Comparison of ENCODE assay signal across 32 cellular contexts in genomic region chr1:18647681-18648214, GRCh38. TPM values are rescaled to one million over a fixed set of nuclear protein-coding genes. Genes with fewer than 3 reads are reported as not detected.
"Had no signal": no experiment of that assay in that cellular context is flagged by ENCODE, and none has a peak within 500 bp of the region (broad histone marks: within the 10 kb centered on the region; RNA-seq: fewer than 3 reads in every experiment).

No MANE protein-coding gene starts in this region.

- H3K4me3 ChIP-seq: hepatocyte, lower lobe of right lung, right lobe of liver, upper lobe of right lung, uterus had no signal

- H3K36me3 Mint-ChIP-seq: immature natural killer cell; natural killer cell treated with Interleukin-12 subunit alpha and Interleukin-12 subunit beta and Interleukin-15 and Interleukin-18, amount 100 ng/mL, for 72 hours had no signal

- H3K79me2 ChIP-seq: hepatocyte had no signal

- ATAC-seq: foreskin keratinocyte; gastroesophageal sphincter; heart left ventricle; left ventricle myocardium superior; natural killer cell treated with Interleukin-12 subunit alpha and Interleukin-12 subunit beta and Interleukin-15 and Interleukin-18, amount 100 ng/mL, for 72 hours; right lobe of liver; stimulated activated naive B cell treated with anti-CD40 and anti-IgM and Interleukin-4, amounts not matched to agents 10 μg/mL and 1 μg/mL and 100 μg/mL, for 72 hours had no signal

- H3K9me3 Mint-ChIP-seq: immature natural killer cell; natural killer cell treated with Interleukin-12 subunit alpha and Interleukin-12 subunit beta and Interleukin-15 and Interleukin-18, amount 100 ng/mL, for 72 hours; neural crest cell; stimulated activated naive B cell treated with anti-CD40 and anti-IgM and Interleukin-4, amounts not matched to agents 10 μg/mL and 1 μg/mL and 100 μg/mL, for 72 hours; stimulated activated naive CD8-positive, alpha-beta T cell treated with anti-CD3 and anti-CD28 coated beads, Interleukin-15, Interleukin-2, amounts not matched to agents 100 ng/mL and 50 ng/mL, for 24 hours had no signal

- H2AFZ ChIP-seq: hepatocyte had no signal

- H3K36me3 ChIP-seq: esophagus muscularis mucosa, gastroesophageal sphincter, heart left ventricle, lower lobe of right lung, pancreas, right lobe of liver, thoracic aorta, transverse colon, upper lobe of right lung, uterus had no signal

- FAIRE-seq: endothelial cell of umbilical vein, pancreas, small intestine had no signal

- DNase-seq: dermis blood vessel endothelial cell; effector memory CD4-positive, alpha-beta T cell; foreskin keratinocyte; heart left ventricle; immature natural killer cell; kidney glomerular epithelial cell; left ventricle myocardium superior; lower lobe of right lung; nucleus accumbens; right lobe of liver; small intestine; stimulated activated CD4-positive, alpha-beta T cell treated with anti-CD3 and anti-CD28 coated beads, Interleukin-15, amount 100 ng/mL, for 24 hours; stimulated activated CD4-positive, alpha-beta T cell treated with anti-CD3 and anti-CD28 coated beads, Interleukin-2, amount 100 ng/mL, for 48 hours; stimulated activated naive B cell treated with anti-CD40 and anti-IgM and Interleukin-4, amounts not matched to agents 10 μg/mL and 1 μg/mL and 100 μg/mL, for 72 hours; transverse colon; upper lobe of right lung; uterus had no signal

- H3K27ac Mint-ChIP-seq: immature natural killer cell; natural killer cell treated with Interleukin-12 subunit alpha and Interleukin-12 subunit beta and Interleukin-15 and Interleukin-18, amount 100 ng/mL, for 72 hours; stimulated activated naive B cell treated with anti-CD40 and anti-IgM and Interleukin-4, amounts not matched to agents 10 μg/mL and 1 μg/mL and 100 μg/mL, for 72 hours; stimulated activated naive CD8-positive, alpha-beta T cell treated with anti-CD3 and anti-CD28 coated beads, Interleukin-15, Interleukin-2, amounts not matched to agents 100 ng/mL and 50 ng/mL, for 24 hours had no signal

- H3K27ac ChIP-seq: coronary artery, esophagus muscularis mucosa, foreskin keratinocyte, gastroesophageal sphincter, heart left ventricle, hepatocyte, lower lobe of right lung, pancreas, right lobe of liver, thoracic aorta, transverse colon, upper lobe of right lung, uterus had no signal

- H3K4me3 Mint-ChIP-seq: immature natural killer cell; natural killer cell treated with Interleukin-12 subunit alpha and Interleukin-12 subunit beta and Interleukin-15 and Interleukin-18, amount 100 ng/mL, for 72 hours; stimulated activated naive B cell treated with anti-CD40 and anti-IgM and Interleukin-4, amounts not matched to agents 10 μg/mL and 1 μg/mL and 100 μg/mL, for 72 hours; stimulated activated naive CD8-positive, alpha-beta T cell treated with anti-CD3 and anti-CD28 coated beads, Interleukin-15, Interleukin-2, amounts not matched to agents 100 ng/mL and 50 ng/mL, for 24 hours had no signal

- H3K4me1 ChIP-seq: foreskin keratinocyte, right lobe of liver, uterus had no signal

- H3K9me3 ChIP-seq: esophagus muscularis mucosa, gastroesophageal sphincter, heart left ventricle, lower lobe of right lung, pancreas, right lobe of liver, thoracic aorta, transverse colon, upper lobe of right lung, uterus had no signal

- H3K4me1 Mint-ChIP-seq: immature natural killer cell had no signal

RNA-seq across cellular contexts. Expression of gene PAX7, which starts 17.1 kb away (rescaled TPM):
- total RNA-seq: dermis blood vessel endothelial cell; endothelial cell of umbilical vein; epithelial cell of proximal tubule; esophagus muscularis mucosa; fibroblast of lung; foreskin keratinocyte; gastroesophageal sphincter; heart left ventricle; hepatocyte; left ventricle myocardium superior; lower lobe of right lung; mesenteric fat pad; myocyte; natural killer cell treated with Interleukin-12 subunit alpha and Interleukin-12 subunit beta and Interleukin-15 and Interleukin-18, amount 100 ng/mL, for 72 hours; pancreas; posterior vena cava; right lobe of liver; thoracic aorta; transverse colon; upper lobe of right lung; uterus had no signal
- polyA plus RNA-seq: endothelial cell of umbilical vein, fibroblast of lung, foreskin keratinocyte, heart left ventricle, hepatocyte, immature natural killer cell, pancreas had no signal
